8 cellular contexts compared by ENCODE assay signal in genomic region chr20:45971425-45971674, GRCh38. TPM values are rescaled to one million over a fixed set of nuclear protein-coding genes. Genes with fewer than 3 reads are reported as not detected.
DNase-seq lines count a peak whose midpoint lies in the region; ATAC-seq and TF ChIP-seq lines count a peak whose summit lies in the region.

No MANE protein-coding gene starts in this region.

- peak overlapping the region; percentile 100 for H3K27ac Mint-ChIP-seq in stimulated activated effector memory CD8-positive, alpha-beta T cell treated with anti-CD3 and anti-CD28 coated beads, Interleukin-12 subunit alpha, Interleukin-12 subunit beta, amount 100 ng/mL, for 72 hours

- CTCF ChIA-PET in SK-N-SH (lab: Yijun Ruan, JAX), result interaction anchor here (0.7 to 8.7 kb wide), 13 partner anchors 8 to 467 kb away, joined by 3 to 60 read pairs (median 11); partner anchors contain the start of genes CTSA, NEURL2 and PCIF1

- no peaks in the 10 kb centered on the region for H4K20me1 ChIP-seq in SK-N-SH (ENCODE audit: insufficient read depth)

- DNase-seq in SK-N-SH (no peak), fibroblast of villous mesenchyme (ENCODE audit: low read depth) (no peak), glomerular visceral epithelial cell (ENCODE audit: extremely low spot score) (no peak), AG08396 (ENCODE audit: low spot score) (no peak), cerebellar cortex (ENCODE audit: low spot score) (no peak)
- DNase-seq in stimulated activated effector memory CD8-positive, alpha-beta T cell treated with anti-CD3 and anti-CD28 coated beads, Interleukin-12 subunit alpha, Interleukin-12 subunit beta, amount 100 ng/mL, for 72 hours (ENCODE audit: low spot score in 2 of 2), result no peak

- 0% methylated on average over 6 of the region's 14 CpGs for WGBS in SK-N-SH (ENCODE audit: low lambda C conversion rate)

- H3K36me3 Mint-ChIP-seq in stimulated activated effector memory CD8-positive, alpha-beta T cell treated with anti-CD3 and anti-CD28 coated beads, Interleukin-12 subunit alpha, Interleukin-12 subunit beta, amount 100 ng/mL, for 72 hours, result peaks cover 62% of the 10 kb centered on the region

- TF ChIP-seq CTCF in SK-N-SH (IDR thresholded peaks at IDR 0.05) (no peak), fibroblast of villous mesenchyme (IDR thresholded peaks at IDR 0.05; ENCODE audit: insufficient read depth, low read depth, low read length) (no peak)

- peaks cover 32% of the 10 kb centered on the region for H3K79me2 ChIP-seq in SK-N-SH (ENCODE audit: insufficient read depth)

- H2AFZ ChIP-seq in SK-N-SH (ENCODE audit: low read depth), result peak overlapping the region; percentile 77

- TF ChIP-seq RAD21 in SK-N-SH (IDR thresholded peaks at IDR 0.05; ENCODE audit: low read length), result no peak

- H3K9me3 Mint-ChIP-seq in stimulated activated effector memory CD8-positive, alpha-beta T cell treated with anti-CD3 and anti-CD28 coated beads, Interleukin-12 subunit alpha, Interleukin-12 subunit beta, amount 100 ng/mL, for 72 hours, result no peaks in the 10 kb centered on the region

- H3K4me3 ChIP-seq in SK-N-SH (ENCODE audit: low read depth in 2 of 2, low read length in 1 of 2), result peak overlapping the region; percentile 74 to 89
- H3K4me3 ChIP-seq in fibroblast of villous mesenchyme (ENCODE audit: low read depth, low read length), result peak overlapping the region; percentile 98

- peaks cover 16 to 20% of the 10 kb centered on the region in 2 experiments for H3K36me3 ChIP-seq in SK-N-SH (replicated peaks in 1 of 2; ENCODE audit: control insufficient read depth in 1 of 2, insufficient read depth in 2 of 2, low read length in 1 of 2)

- H3K27me3 ChIP-seq in SK-N-SH (ENCODE audit: insufficient read depth), result no peaks in the 10 kb centered on the region

- H3K9me2 ChIP-seq in SK-N-SH, result no peaks in the 10 kb centered on the region

- H3K4me1 ChIP-seq in SK-N-SH (ENCODE audit: control insufficient read depth in 1 of 2, insufficient read depth in 2 of 2, low read depth in 1 of 2, low read length in 1 of 2), result peaks cover 9 to 16% of the 10 kb centered on the region in 2 experiments; a peak in 2 of 4 replicates

- no peak for TF ChIP-seq EP300 in SK-N-SH (IDR thresholded peaks at IDR 0.05; ENCODE audit: borderline replicate concordance in 1 of 2, low read depth in 1 of 2, low read length in 1 of 2)

- H3K4me3 Mint-ChIP-seq in stimulated activated effector memory CD8-positive, alpha-beta T cell treated with anti-CD3 and anti-CD28 coated beads, Interleukin-12 subunit alpha, Interleukin-12 subunit beta, amount 100 ng/mL, for 72 hours, result peak overlapping the region; percentile 79

- POLR2A ChIA-PET in SK-N-SH (lab: Yijun Ruan, JAX), result interaction anchor here (1.0 to 2.3 kb wide), 5 partner anchors 12 to 81 kb away, joined by 3 to 18 read pairs (median 4); partner anchors contain the start of gene PCIF1

- H3F3A ChIP-seq in SK-N-SH (replicated peaks; ENCODE audit: insufficient read depth), result peaks cover 12% of the 10 kb centered on the region

- TF ChIP-seq POLR2A in GM18505 (IDR thresholded peaks at IDR 0.05; ENCODE audit: borderline replicate concordance, extremely low read depth, insufficient read depth, insufficient read length), result peak; percentile 68

- H3K9me3 ChIP-seq in SK-N-SH, result no peaks in the 10 kb centered on the region

- H3K9ac ChIP-seq in SK-N-SH, result peak overlapping the region; percentile 100

- H3K4me1 Mint-ChIP-seq in stimulated activated effector memory CD8-positive, alpha-beta T cell treated with anti-CD3 and anti-CD28 coated beads, Interleukin-12 subunit alpha, Interleukin-12 subunit beta, amount 100 ng/mL, for 72 hours, result peaks cover 30% of the 10 kb centered on the region

- peak; percentile 22 for ATAC-seq in GM18505 (IDR thresholded peaks at IDR 0.05; ENCODE audit: unreplicated experiment)
- ATAC-seq in HG02642 (IDR thresholded peaks at IDR 0.05; ENCODE audit: poor library complexity, unreplicated experiment), result peak; percentile 8
- ATAC-seq in stimulated activated effector memory CD8-positive, alpha-beta T cell treated with anti-CD3 and anti-CD28 coated beads, Interleukin-12 subunit alpha, Interleukin-12 subunit beta, amount 100 ng/mL, for 72 hours, result peak; percentile 12

- H3K4me2 ChIP-seq in SK-N-SH, result peak overlapping the region; percentile 97

- H3K27ac ChIP-seq in SK-N-SH (ENCODE audit: low read depth in 2 of 2, low read length in 1 of 2), result peak overlapping the region; percentile 99 to 100

TF ChIP-seq in SK-N-SH, 30 proteins besides CTCF, POLR2A, EP300 and RAD21:
- no peak for TF ChIP-seq USF1 (IDR thresholded peaks at IDR 0.05; ENCODE audit: borderline replicate concordance, low read depth)
- no peak for TF ChIP-seq TCF12 (IDR thresholded peaks at IDR 0.05)
- TF ChIP-seq EZH2phosphoT487 (IDR thresholded peaks at IDR 0.05; ENCODE audit: borderline replicate concordance, low read depth), result no peak
- TF ChIP-seq SMC3 (IDR thresholded peaks at IDR 0.05; ENCODE audit: low read depth, low read length), result no peak
- 0 out of 2 replicates have a peak, but pooled peaks have one; percentile 31 for TF ChIP-seq MXI1 (IDR thresholded peaks at IDR 0.05; ENCODE audit: low read depth, low read length)
- no peak for TF ChIP-seq GATA2 (CRISPR knock-in tag; IDR thresholded peaks at IDR 0.05)
- TF ChIP-seq PBX3 (IDR thresholded peaks at IDR 0.05), result no peak
- TF ChIP-seq SIN3A (IDR thresholded peaks at IDR 0.05; ENCODE audit: borderline replicate concordance, low read depth, low read length), result no peak
- TF ChIP-seq MEF2A (IDR thresholded peaks at IDR 0.05; ENCODE audit: borderline replicate concordance, low read depth), result no peak
- TF ChIP-seq MAX (IDR thresholded peaks at IDR 0.05; ENCODE audit: low read depth), result peak; percentile 11; the same call in 1 of the 2 replicates
- peak; percentile 94 for TF ChIP-seq RCOR1 (IDR thresholded peaks at IDR 0.05; ENCODE audit: low read length)

RNA-seq across cellular contexts. Expression of gene ZNF335, which starts 0.7 kb away (rescaled TPM):
- polyA plus RNA-seq in SK-N-SH (2012; rRNA removed), result 8.5 and 11.7 TPM in 2 replicates
- 3.0 and 4.5 TPM in 2 replicates for polyA plus RNA-seq in SK-N-SH (2012; cell fraction: cytosol; rRNA removed)
- polyA plus RNA-seq in SK-N-SH (2012; cell fraction: nucleus; rRNA removed), result 47.8 and 52.8 TPM in 2 replicates
- 17.7 and 19.6 TPM in 2 replicates for total RNA-seq in fibroblast of villous mesenchyme

RNA-seq across cellular contexts. Expression of gene PCIF1, which starts 36.9 kb away (rescaled TPM):
- 18.2 and 23.1 TPM in 2 replicates for polyA plus RNA-seq in SK-N-SH (2012; rRNA removed)
- polyA plus RNA-seq in SK-N-SH (2012; cell fraction: cytosol; rRNA removed), result 12.0 and 16.5 TPM in 2 replicates
- polyA plus RNA-seq in SK-N-SH (2012; cell fraction: nucleus; rRNA removed), result 30.5 and 34.6 TPM in 2 replicates
- 9.1 and 15.8 TPM in 2 replicates for total RNA-seq in fibroblast of villous mesenchyme

RNA-seq across cellular contexts. Expression of gene MMP9, which starts 37.4 kb away (rescaled TPM):
- 0.18 and 0.23 TPM in 2 replicates for polyA plus RNA-seq in SK-N-SH (2012; rRNA removed)
- polyA plus RNA-seq in SK-N-SH (2012; cell fraction: cytosol; rRNA removed), result 0.09 and 0.12 TPM in 2 replicates
- 0.42 and 0.46 TPM in 2 replicates for polyA plus RNA-seq in SK-N-SH (2012; cell fraction: nucleus; rRNA removed)
- not detected in 2 replicates for total RNA-seq in fibroblast of villous mesenchyme

RNA-seq across cellular contexts. Expression of gene SLC12A5, which starts 57.7 kb away (rescaled TPM):
- polyA plus RNA-seq in SK-N-SH (2012; rRNA removed), result 8.5 and 19.9 TPM in 2 replicates
- polyA plus RNA-seq in SK-N-SH (2012; cell fraction: cytosol; rRNA removed), result 12.5 and 13.7 TPM in 2 replicates
- polyA plus RNA-seq in SK-N-SH (2012; cell fraction: nucleus; rRNA removed), result 10.6 and 12.8 TPM in 2 replicates
- under 0.01 TPM in 2 replicates for total RNA-seq in fibroblast of villous mesenchyme

RNA-seq across cellular contexts. Expression of gene PLTP, which starts 59.4 kb away (rescaled TPM):
- polyA plus RNA-seq in SK-N-SH (2012; rRNA removed), result 114 and 154 TPM in 2 replicates
- 68.2 and 102 TPM in 2 replicates for polyA plus RNA-seq in SK-N-SH (2012; cell fraction: cytosol; rRNA removed)
- polyA plus RNA-seq in SK-N-SH (2012; cell fraction: nucleus; rRNA removed), result 169 and 176 TPM in 2 replicates
- 10.4 and 14.8 TPM in 2 replicates for total RNA-seq in fibroblast of villous mesenchyme
